Comparison of ENCODE assay signal across 8 cellular contexts in the genomic region with DNA sequence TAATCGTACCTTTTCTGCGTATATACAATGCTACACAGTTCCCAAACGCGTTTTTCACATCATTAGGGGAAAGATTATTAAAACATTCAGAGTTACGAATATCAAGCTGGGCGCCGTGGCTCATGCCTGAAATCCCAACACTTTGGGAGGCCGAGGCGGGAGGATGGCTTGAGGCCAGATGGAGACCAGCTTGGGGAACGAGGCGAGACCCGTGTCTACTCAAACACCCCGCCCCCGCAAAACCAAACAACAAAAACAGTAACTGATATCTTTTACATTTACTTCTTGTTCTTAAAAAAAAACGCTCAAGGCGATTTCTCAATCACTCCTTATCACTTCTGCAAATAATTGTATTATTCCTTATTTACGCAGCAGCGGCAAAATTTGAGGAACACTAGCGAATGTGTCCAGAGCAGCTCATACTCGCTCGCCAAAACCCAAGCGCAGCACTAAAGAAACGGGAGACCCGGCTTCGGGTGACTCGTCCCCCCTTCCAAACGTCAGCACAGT. TPM values are rescaled to one million over a fixed set of nuclear protein-coding genes. Genes with fewer than 3 reads are reported as not detected.
DNase-seq lines count a peak whose midpoint lies in the region; ATAC-seq and TF ChIP-seq lines count a peak whose summit lies in the region.

No MANE protein-coding gene starts in this region.

- no peak for TF ChIP-seq RAD21 in SK-N-SH (IDR thresholded peaks at IDR 0.05; ENCODE audit: low read length)

- ATAC-seq in GM21526 (IDR thresholded peaks at IDR 0.05; ENCODE audit: low FRiP score, unreplicated experiment) = no peak

- DNase-seq in D341Med (ENCODE audit: low spot score) (peak; percentile 27), SK-N-SH (peak; percentile 35), fibroblast of villous mesenchyme (ENCODE audit: low read depth) (no peak), progenitor cell of endocrine pancreas (ENCODE audit: low spot score, unreplicated experiment) (no peak), NCI-H510A treated with DMSO at 0.1 percent for 48 hours (lab: John Stamatoyannopoulos, UW) (no peak), NCI-H1694 (lab: John Stamatoyannopoulos, UW) (no peak), NCI-H524 treated with DMSO at 0.1 percent for 48 hours (lab: John Stamatoyannopoulos, UW) (no peak)

- TF ChIP-seq CTCF in SK-N-SH (IDR thresholded peaks at IDR 0.05) = no peak
- no peak for TF ChIP-seq CTCF in fibroblast of villous mesenchyme (IDR thresholded peaks at IDR 0.05; ENCODE audit: insufficient read depth, low read depth, low read length)
- TF ChIP-seq CTCF in progenitor cell of endocrine pancreas (IDR thresholded peaks at IDR 0.05; ENCODE audit: unreplicated experiment) = no peak

- peak overlapping the region; percentile 91; the same call in 1 of the 2 replicates for H3K9ac ChIP-seq in SK-N-SH

- 9% methylated on average over 24 of the region's 27 CpGs for WGBS in SK-N-SH (ENCODE audit: low lambda C conversion rate)

- H2AFZ ChIP-seq in SK-N-SH (ENCODE audit: low read depth) = peak overlapping the region; percentile 76

- POLR2A ChIA-PET in SK-N-SH (lab: Yijun Ruan, JAX) = interaction anchor here (0.6 to 4.0 kb wide), 4 partner anchors 11 to 121 kb away, joined by 3 to 49 read pairs (median 4); partner anchors contain the start of genes CEP97, PCNP and RPL24

- H3K4me3 ChIP-seq in SK-N-SH (ENCODE audit: low read depth in 2 of 2, low read length in 1 of 2) (peak overlapping the region; percentile 95 to 100), fibroblast of villous mesenchyme (ENCODE audit: low read depth, low read length) (peak overlapping the region; percentile 97)

- no peak for TF ChIP-seq EP300 in SK-N-SH (IDR thresholded peaks at IDR 0.05; ENCODE audit: borderline replicate concordance in 1 of 2, low read depth in 1 of 2, low read length in 1 of 2)

- H3K4me2 ChIP-seq in SK-N-SH = peak overlapping the region; percentile 98

- no peaks in the 10 kb centered on the region for H3K9me2 ChIP-seq in SK-N-SH

- H3K79me2 ChIP-seq in SK-N-SH (ENCODE audit: insufficient read depth) = peaks cover 62% of the 10 kb centered on the region

- peaks cover 10 to 15% of the 10 kb centered on the region in 2 experiments; a peak in 3 of 4 replicates for H3K4me1 ChIP-seq in SK-N-SH (ENCODE audit: control insufficient read depth in 1 of 2, insufficient read depth in 2 of 2, low read depth in 1 of 2, low read length in 1 of 2)

- H3K4me1 Mint-ChIP-seq in progenitor cell of endocrine pancreas (ENCODE audit: low read depth) = peaks cover 14% of the 10 kb centered on the region

- peaks cover 12% of the 10 kb centered on the region for H4K20me1 ChIP-seq in SK-N-SH (ENCODE audit: insufficient read depth)

- peaks cover 37% of the 10 kb centered on the region for H3F3A ChIP-seq in SK-N-SH (replicated peaks; ENCODE audit: insufficient read depth)

- peaks cover 18 to 31% of the 10 kb centered on the region in 2 experiments for H3K36me3 ChIP-seq in SK-N-SH (replicated peaks in 1 of 2; ENCODE audit: control insufficient read depth in 1 of 2, insufficient read depth in 2 of 2, low read length in 1 of 2)

- no peaks in the 10 kb centered on the region for H3K27me3 Mint-ChIP-seq in progenitor cell of endocrine pancreas

- H3K27me3 ChIP-seq in SK-N-SH (ENCODE audit: insufficient read depth) = no peaks in the 10 kb centered on the region

- peak overlapping the region; percentile 20 to 91; a peak in 3 of 4 replicates for H3K27ac ChIP-seq in SK-N-SH (ENCODE audit: low read depth in 2 of 2, low read length in 1 of 2)

- H3K36me3 Mint-ChIP-seq in progenitor cell of endocrine pancreas (ENCODE audit: insufficient read depth) = peaks cover 12% of the 10 kb centered on the region

- peak overlapping the region; percentile 95 for H3K4me3 Mint-ChIP-seq in progenitor cell of endocrine pancreas (ENCODE audit: low read depth)

- CTCF ChIA-PET in SK-N-SH (lab: Yijun Ruan, JAX) = interaction anchor here (0.6 to 3.9 kb wide), 9 partner anchors 9 to 1372 kb away, joined by 3 to 21 read pairs (median 4); partner anchors contain the start of genes PCNP and RPL24

- H3K9me3 Mint-ChIP-seq in progenitor cell of endocrine pancreas (ENCODE audit: low read depth) = no peaks in the 10 kb centered on the region

- H3K27ac Mint-ChIP-seq in progenitor cell of endocrine pancreas = peak overlapping the region; percentile 98

- H3K9me3 ChIP-seq in SK-N-SH = no peaks in the 10 kb centered on the region

TF ChIP-seq in SK-N-SH, 30 proteins besides CTCF, POLR2A, EP300 and RAD21:
- TF ChIP-seq POLR2AphosphoS5 (IDR thresholded peaks at IDR 0.05; ENCODE audit: low read depth, low read length) (no peak), SMC3 (IDR thresholded peaks at IDR 0.05; ENCODE audit: low read depth, low read length) (no peak), CHD2 (IDR thresholded peaks at IDR 0.05; ENCODE audit: low read length, partially characterized antibody) (peak; percentile 5), ZBTB33 (IDR thresholded peaks at IDR 0.05; ENCODE audit: borderline replicate concordance, low read depth) (peak; percentile 27; the same call in 1 of the 2 replicates), MEF2A (IDR thresholded peaks at IDR 0.05; ENCODE audit: borderline replicate concordance, low read depth) (no peak)

RNA-seq across cellular contexts. Expression of gene ZBTB11, which starts 1.2 kb away (rescaled TPM):
- polyA plus RNA-seq in SK-N-SH (2012; rRNA removed) = 4.9 and 7.2 TPM in 2 replicates
- 5.7 and 5.9 TPM in 2 replicates for polyA plus RNA-seq in SK-N-SH (2012; cell fraction: cytosol; rRNA removed)
- 7.2 and 16.9 TPM in 2 replicates for polyA plus RNA-seq in SK-N-SH (2012; cell fraction: nucleus; rRNA removed)
- 20.9 and 33.2 TPM in 2 replicates for total RNA-seq in fibroblast of villous mesenchyme
- 17.8 and 18.8 TPM in 2 replicates for total RNA-seq in progenitor cell of endocrine pancreas

RNA-seq across cellular contexts. Expression of gene RPL24, which starts 10.8 kb away (rescaled TPM):
- polyA plus RNA-seq in SK-N-SH (2012; rRNA removed) = 1,143 and 1,159 TPM in 2 replicates
- polyA plus RNA-seq in SK-N-SH (2012; cell fraction: cytosol; rRNA removed) = 1,362 and 1,673 TPM in 2 replicates
- polyA plus RNA-seq in SK-N-SH (2012; cell fraction: nucleus; rRNA removed) = 332 and 345 TPM in 2 replicates
- total RNA-seq in fibroblast of villous mesenchyme (1,523 and 2,114 TPM in 2 replicates), progenitor cell of endocrine pancreas (1,063 and 1,124 TPM in 2 replicates)

RNA-seq across cellular contexts. Expression of gene CEP97, which starts 48.6 kb away (rescaled TPM):
- polyA plus RNA-seq in SK-N-SH (2012; rRNA removed) = 1.3 and 1.5 TPM in 2 replicates
- 1.6 and 1.7 TPM in 2 replicates for polyA plus RNA-seq in SK-N-SH (2012; cell fraction: cytosol; rRNA removed)
- 1.5 and 3.8 TPM in 2 replicates for polyA plus RNA-seq in SK-N-SH (2012; cell fraction: nucleus; rRNA removed)
- 14.2 and 24.6 TPM in 2 replicates for total RNA-seq in fibroblast of villous mesenchyme
- 21.9 and 24.5 TPM in 2 replicates for total RNA-seq in progenitor cell of endocrine pancreas

Comparison
In these comparisons a context has a peak if more than half of its experiments do, and no peak if none do; other contexts are left out.
1. DNase-seq: peak in D341Med (single experiment) and SK-N-SH (single experiment); none in fibroblast of villous mesenchyme (single experiment), progenitor cell of endocrine pancreas (single experiment), NCI-H510A treated with DMSO at 0.1 percent for 48 hours (single experiment), NCI-H1694 (single experiment) and NCI-H524 treated with DMSO at 0.1 percent for 48 hours (single experiment).